8 cellular contexts compared by ENCODE assay signal in the genomic region with DNA sequence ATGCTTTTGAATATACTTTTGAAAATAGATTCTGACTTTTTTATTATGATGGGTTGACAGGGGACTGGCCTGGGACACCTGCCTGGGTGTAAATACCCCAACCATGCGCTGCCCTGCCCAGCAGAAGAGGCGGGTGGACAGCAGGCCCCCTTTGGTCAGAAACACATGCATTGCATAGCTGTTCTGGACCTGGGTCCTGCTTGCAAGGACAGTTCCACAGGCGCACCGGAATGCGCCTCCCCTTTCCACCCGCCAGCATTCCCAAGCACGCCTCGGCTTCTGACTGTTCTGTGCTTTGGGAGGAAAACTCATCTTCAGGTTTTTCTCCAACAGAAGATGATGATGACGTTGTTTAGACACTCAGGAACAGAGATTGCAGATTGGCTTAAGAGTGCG. TPM values are rescaled to one million over a fixed set of nuclear protein-coding genes. Genes with fewer than 3 reads are reported as not detected.
DNase-seq lines count a peak whose midpoint lies in the region; ATAC-seq, FAIRE-seq and TF ChIP-seq lines count a peak whose summit lies in the region.

No MANE protein-coding gene starts in this region.

- H3K4me3 ChIP-seq in BLaER1 treated with 17β-estradiol and CSF1 and Interleukin-3, amounts not matched to agents 10 nM and 100 nM, result peak overlapping the region; percentile 71 to 87 (median 82); a peak in 16 of 20 replicates
- H3K4me3 ChIP-seq in HL-60 (replicated peaks; ENCODE audit: insufficient read depth, low read length), result peak overlapping the region; percentile 78
- H3K4me3 ChIP-seq in GM12878, result peak overlapping the region; percentile 84; the same call in 1 of the 2 replicates
- H3K4me3 ChIP-seq in naive thymus-derived CD4-positive, alpha-beta T cell (ENCODE audit: low read length), result peak overlapping the region; percentile 88

- H3K9me3 ChIP-seq in BLaER1 treated with 17β-estradiol and CSF1 and Interleukin-3, amounts not matched to agents 10 nM and 100 nM (replicated peaks in 1 of 11), result peaks cover 62 to 82% (median 80%) of the 10 kb centered on the region in 11 experiments
- H3K9me3 ChIP-seq in GM12878 (replicated peaks; ENCODE audit: control insufficient read depth, insufficient read depth, low read length), result peaks cover 27% of the 10 kb centered on the region; the same call in 2 of the 3 replicates
- no peaks in the 10 kb centered on the region for H3K9me3 ChIP-seq in naive thymus-derived CD4-positive, alpha-beta T cell (ENCODE audit: control insufficient read depth in 2 of 3, low read length in 3 of 3)

- no peaks in the 10 kb centered on the region for H3K27me3 ChIP-seq in BLaER1 treated with 17β-estradiol and CSF1 and Interleukin-3, amounts not matched to agents 10 nM and 100 nM
- no peaks in the 10 kb centered on the region for H3K27me3 ChIP-seq in HL-60 (ENCODE audit: insufficient read depth, poor library complexity, severe bottlenecking)
- H3K27me3 ChIP-seq in GM12878 (replicated peaks in 1 of 2; ENCODE audit: control insufficient read depth in 2 of 2, insufficient read depth in 2 of 2, low read length in 1 of 2), result no peaks in the 10 kb centered on the region
- H3K27me3 ChIP-seq in naive thymus-derived CD4-positive, alpha-beta T cell (ENCODE audit: control insufficient read depth in 2 of 2, insufficient read depth in 2 of 2, low read length in 2 of 2), result no peaks in the 10 kb centered on the region

- no TSS peak for BruUV-seq in GM12878 (replicated peaks; lab: Mats Ljungman, UMichigan)

- H3K4me3 Mint-ChIP-seq in naive thymus-derived CD4-positive, alpha-beta T cell, result peak overlapping the region; percentile 87 to 97 (median 94)

- H3K27me3 Mint-ChIP-seq in naive thymus-derived CD4-positive, alpha-beta T cell, result peaks cover 27 to 33% (median 31%) of the 10 kb centered on the region in 5 donors

- intact Hi-C loops in GM12878 (cut with micrococcal nuclease; ENCODE audit: unreplicated experiment), result loop anchor here (1.0 to 5.0 kb wide), 2 partner anchors 21 to 164 kb away; no protein-coding TSS in a partner anchor
- intact Hi-C loops in naive thymus-derived CD4-positive, alpha-beta T cell (cut with micrococcal nuclease), result loop anchor here (1.0 to 10.0 kb wide), 6 partner anchors 21 to 623 kb away; a partner anchor contains a TSS

- H2AFZ ChIP-seq in GM12878 (ENCODE audit: control insufficient read depth, low read depth, low read length), result peak overlapping the region; percentile 92

- in situ Hi-C loops in GM12878 (cut with MboI), result no loop called here

- H3K79me2 ChIP-seq in GM12878 (ENCODE audit: control insufficient read depth, insufficient read depth, low read length), result no peaks in the 10 kb centered on the region; the same call in 1 of the 2 replicates

- TF ChIP-seq EP300 in GM12878 (IDR thresholded peaks at IDR 0.05; ENCODE audit: borderline replicate concordance in 1 of 2, control insufficient read depth in 1 of 2, low read depth in 2 of 2, low read length in 2 of 2), result no peak

- peak overlapping the region in 5 of 11 experiments; percentile 90 to 93 (median 91); a peak in 8 of 22 replicates for H3K27ac ChIP-seq in BLaER1 treated with 17β-estradiol and CSF1 and Interleukin-3, amounts not matched to agents 10 nM and 100 nM
- peak overlapping the region; percentile 77 for H3K27ac ChIP-seq in HL-60 (replicated peaks)
- H3K27ac ChIP-seq in GM12878 (ENCODE audit: control insufficient read depth, insufficient read depth), result no peak overlapping the region
- peak overlapping the region; percentile 82 for H3K27ac ChIP-seq in naive thymus-derived CD4-positive, alpha-beta T cell (ENCODE audit: low read depth, low read length)

- TF ChIP-seq CTCF in HL-60 (IDR thresholded peaks at IDR 0.05; ENCODE audit: insufficient read depth, low read length) (no peak), GM12878 (IDR thresholded peaks at IDR 0.05 in 2 of 3, conservative IDR thresholded peaks at IDR 0.05 in 1 of 3; ENCODE audit: control insufficient read depth in 2 of 3, extremely low read depth in 1 of 3, insufficient read depth in 1 of 3, low read depth in 3 of 3, low read length in 3 of 3) (no peak)

- SMC1A ChIA-PET in GM12878 (lab: Charles Lee; ENCODE audit: uncharacterized antibody, unreplicated experiment), result interaction anchor here (0.9 to 1.5 kb wide), 2 partner anchors 11 to 20 kb away, joined by 3 to 6 read pairs; no protein-coding TSS in a partner anchor

- peaks cover 0 to 19% (median 4%) of the 10 kb centered on the region in 11 donors for H3K9me3 Mint-ChIP-seq in naive thymus-derived CD4-positive, alpha-beta T cell

- peaks cover 11 to 51% (median 34%) of the 10 kb centered on the region in 7 donors for H3K4me1 Mint-ChIP-seq in naive thymus-derived CD4-positive, alpha-beta T cell

- no peak for FAIRE-seq in GM12878 (lab: Jason Lieb, UNC)

- DNase-seq in HL-60 (ENCODE audit: low read depth in 1 of 2, low spot score in 1 of 2) (no peak), GM12878 (ENCODE audit: low read depth, low spot score) (no peak), NCI-H510A (lab: John Stamatoyannopoulos, UW) (no peak), putamen (ENCODE audit: low spot score) (no peak)
- DNase-seq in naive thymus-derived CD4-positive, alpha-beta T cell, result no peak

- peak overlapping the region; percentile 71 to 95 (median 91) for H3K27ac Mint-ChIP-seq in naive thymus-derived CD4-positive, alpha-beta T cell

- peaks cover 0 to 22% (median 4%) of the 10 kb centered on the region in 5 donors for H3K36me3 Mint-ChIP-seq in naive thymus-derived CD4-positive, alpha-beta T cell

- CTCF ChIA-PET in GM12878 (lab: Yijun Ruan, JAX), result interaction anchor here (1.4 to 3.0 kb wide), 2 partner anchors 20 to 199 kb away, joined by 4 to 12 read pairs; no protein-coding TSS in a partner anchor
- CTCF ChIA-PET in naive thymus-derived CD4-positive, alpha-beta T cell (lab: Charles Lee), result interaction anchor here (0.7 to 1.1 kb wide), 3 partner anchors 20 to 1229 kb away, joined by 3 to 5 read pairs (median 3); no protein-coding TSS in a partner anchor

- ATAC-seq in GM12878, result no peak
- ATAC-seq in naive thymus-derived CD4-positive, alpha-beta T cell, result no peak
- ATAC-seq in HG03025 (IDR thresholded peaks at IDR 0.05; ENCODE audit: low FRiP score, unreplicated experiment), result no peak
- ATAC-seq in HG03439 (IDR thresholded peaks at IDR 0.05; ENCODE audit: unreplicated experiment), result no peak

- peak overlapping the region in 3 of 11 experiments; percentile 87 to 93 (median 91); a peak in 1 of 22 replicates for H3K9ac ChIP-seq in BLaER1 treated with 17β-estradiol and CSF1 and Interleukin-3, amounts not matched to agents 10 nM and 100 nM
- no peak overlapping the region for H3K9ac ChIP-seq in GM12878 (ENCODE audit: control insufficient read depth, insufficient read depth, low read length)

- 98% methylated on average over 10 of the region's 10 CpGs for WGBS in GM12878 (ENCODE audit: insufficient coverage, insufficient replicate concordance, low lambda C conversion rate, missing lambda C conversion rate)

- RAD21 ChIA-PET in GM12878 (lab: Charles Lee; ENCODE audit: unreplicated experiment), result interaction anchor here (1.8 kb wide), 1 partner anchor 20 kb away, joined by 5 read pairs; no protein-coding TSS in a partner anchor

- TF ChIP-seq RAD21 in GM12878 (IDR thresholded peaks at IDR 0.05; ENCODE audit: insufficient read depth, low read depth, low read length), result no peak

- TF ChIP-seq POLR2A in GM12878 (IDR thresholded peaks at IDR 0.05; ENCODE audit: low read depth, low read length), result no peak

- H3K4me1 ChIP-seq in BLaER1 treated with 17β-estradiol and CSF1 and Interleukin-3, amounts not matched to agents 10 nM and 100 nM, result peaks cover 7 to 15% (median 12%) of the 10 kb centered on the region in 10 experiments; a peak in 18 of 20 replicates
- H3K4me1 ChIP-seq in GM12878 (ENCODE audit: control insufficient read depth, insufficient read depth, low read length), result no peaks in the 10 kb centered on the region
- H3K4me1 ChIP-seq in naive thymus-derived CD4-positive, alpha-beta T cell (ENCODE audit: control insufficient read depth in 2 of 2, insufficient read depth in 2 of 2, low read length in 2 of 2), result peaks cover 4 to 5% of the 10 kb centered on the region in 2 donors

- peaks cover 17 to 28% (median 25%) of the 10 kb centered on the region in 11 experiments for H3K36me3 ChIP-seq in BLaER1 treated with 17β-estradiol and CSF1 and Interleukin-3, amounts not matched to agents 10 nM and 100 nM
- H3K36me3 ChIP-seq in GM12878 (ENCODE audit: control insufficient read depth in 2 of 2, insufficient read depth in 2 of 2, low read length in 1 of 2), result no peaks in the 10 kb centered on the region
- peaks cover 0 to 4% (median 0%) of the 10 kb centered on the region in 3 experiments for H3K36me3 ChIP-seq in naive thymus-derived CD4-positive, alpha-beta T cell (ENCODE audit: control insufficient read depth in 2 of 3, insufficient read depth in 3 of 3, low read length in 3 of 3)

- H4K20me1 ChIP-seq in BLaER1 treated with 17β-estradiol and CSF1 and Interleukin-3, amounts not matched to agents 10 nM and 100 nM, result no peaks in the 10 kb centered on the region
- no peaks in the 10 kb centered on the region for H4K20me1 ChIP-seq in GM12878 (ENCODE audit: control insufficient read depth, insufficient read depth)

- POLR2A ChIA-PET in GM12878 (lab: Charles Lee), result interaction anchor here (0.5 to 1.4 kb wide), 2 partner anchors 20 to 762 kb away, joined by 3 read pairs; no protein-coding TSS in a partner anchor
- POLR2A ChIA-PET in naive thymus-derived CD4-positive, alpha-beta T cell (lab: Charles Lee), result interaction anchor here (0.9 to 2.4 kb wide), 2 partner anchors 17 to 20 kb away, joined by 3 to 10 read pairs; no protein-coding TSS in a partner anchor

- H3K4me2 ChIP-seq in BLaER1 treated with 17β-estradiol and CSF1 and Interleukin-3, amounts not matched to agents 10 nM and 100 nM, result peak overlapping the region in 4 of 11 experiments; percentile 10 to 95 (median 48); a peak in 5 of 22 replicates
- no peak overlapping the region for H3K4me2 ChIP-seq in GM12878 (ENCODE audit: control insufficient read depth, insufficient read depth)

RNA-seq across cellular contexts. Expression of a gene that starts 0.4 kb away (rescaled TPM):
- total RNA-seq in GM12878 (2013; cell fraction: nucleolus; rRNA removed), result 58.1 and 65.2 TPM in 2 replicates
- total RNA-seq in GM12878 (2014; rRNA removed) (9.6 and 10.4 TPM in 2 replicates), GM12878 (2014; rRNA removed; fragmentation: Illumina TruSeq; extraction: Trizol) (6.6 and 6.7 TPM in 2 replicates), GM12878 (2021) (4.4 TPM in 2 replicates)
- polyA plus RNA-seq in GM12878 (2011; ENCODE audit: low read depth), result 1.4 TPM
- polyA plus RNA-seq in GM12878 (2011; rRNA removed) (5.3 and 9.7 TPM in 2 replicates), GM12878 (2014; fragmentation: Illumina TruSeq; extraction: Trizol) (3.5 and 4.4 TPM in 2 replicates), GM12878 (2014; fragmentation: Nextera tagmentation; extraction: Ambion mirVana) (1 to 10 TPM; 1.4 to 1.9 TPM), GM12878 (2014; rRNA removed) (1.9 and 2.4 TPM in 2 replicates), GM12878 (2016; fragmentation: Nextera tagmentation; extraction: Ambion mirVana) (1 to 10 TPM; 3.5 TPM)
- 2.3 and 3.1 TPM in 2 replicates for polyA plus RNA-seq in GM12878 (2011; cell fraction: cytosol; rRNA removed)
- polyA plus RNA-seq in GM12878 (2011; cell fraction: nucleus; rRNA removed), result 7.1 and 7.5 TPM in 2 replicates
- polyA plus RNA-seq in GM12878 (2012), result 3.2 and 3.7 TPM in 2 replicates
- polyA minus RNA-seq in GM12878 (2011; rRNA and poly(A)+ RNA removed), result 13.5 and 21.4 TPM in 2 replicates
- 5.4 and 6.1 TPM in 2 replicates for polyA minus RNA-seq in GM12878 (2011; cell fraction: cytosol; rRNA and poly(A)+ RNA removed)
- 35.2 and 40.0 TPM in 2 replicates for polyA minus RNA-seq in GM12878 (2011; cell fraction: nucleus; rRNA and poly(A)+ RNA removed)
- total RNA-seq in naive thymus-derived CD4-positive, alpha-beta T cell, result 1 to 10 TPM; 3.2 to 8.3 (median 7.4) TPM
- 1 to 10 TPM; 5.0 to 7.1 TPM for polyA plus RNA-seq in naive thymus-derived CD4-positive, alpha-beta T cell
